Comparison of ENCODE assay signal across 8 cellular contexts in the genomic region with DNA sequence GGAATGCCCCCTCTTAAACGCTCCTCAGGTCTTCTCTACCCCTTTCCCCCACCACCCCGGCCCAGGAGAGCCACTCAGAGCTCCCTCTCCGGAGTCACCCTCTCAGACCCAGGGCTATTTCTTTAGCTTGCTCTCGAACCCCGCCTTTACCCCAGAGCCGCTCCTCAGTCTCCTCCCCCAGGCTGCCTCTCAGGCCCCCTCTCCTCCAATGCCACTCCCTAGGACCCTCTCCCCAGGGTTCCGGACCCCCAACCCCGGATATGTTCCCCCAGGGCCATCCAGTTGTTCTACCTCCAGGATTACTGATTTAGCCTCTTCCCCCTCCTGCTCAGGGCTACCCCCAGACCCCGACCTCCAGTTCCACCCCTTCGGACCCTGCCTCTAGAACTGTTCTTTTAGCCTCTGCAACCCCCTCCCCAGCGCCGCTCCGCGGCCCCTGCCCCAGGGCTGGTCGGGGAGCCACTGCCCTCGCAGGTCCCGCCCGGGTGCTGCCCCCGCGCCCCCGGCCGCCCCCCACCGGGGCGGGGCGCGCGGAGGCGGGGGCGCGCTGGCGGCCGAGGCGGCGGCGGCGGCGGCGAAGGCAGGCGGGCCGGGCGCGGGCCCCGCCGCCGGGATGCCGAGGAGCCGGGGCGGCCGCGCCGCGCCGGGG. TPM values are rescaled to one million over a fixed set of nuclear protein-coding genes. Genes with fewer than 3 reads are reported as not detected.
DNase-seq lines count a peak whose midpoint lies in the region; ATAC-seq and TF ChIP-seq lines count a peak whose summit lies in the region.

A gene (plus strand): TSS at position 565 of the 649 bp plus-strand sequence. CDS start 49 bp downstream, at position 614.

- no peaks in the 10 kb centered on the region for H3K9me3 ChIP-seq in iPS-18a (ENCODE audit: control insufficient read depth, low read depth, low read length)

- ATAC-seq in WTC11 (peak; percentile 79), sciatic nerve (no peak)
- ATAC-seq in stimulated activated naive B cell treated with anti-CD40 and anti-IgM and Interleukin-4, amounts not matched to agents 10 μg/mL and 1 μg/mL and 100 μg/mL, for 72 hours (replicated peaks), result no peak

- H3K9me3 Mint-ChIP-seq in activated CD4-positive, alpha-beta T cell treated with anti-CD3 and anti-CD28 coated beads, Interleukin-2, amount 10 ng/mL, durations not matched to agents 24 days and 14 days, result no peaks in the 10 kb centered on the region
- peaks cover 5% of the 10 kb centered on the region for H3K9me3 Mint-ChIP-seq in WTC11
- peaks cover 0 to 1% of the 10 kb centered on the region in 2 donors for H3K9me3 Mint-ChIP-seq in stimulated activated naive B cell treated with anti-CD40 and anti-IgM and Interleukin-4, amounts not matched to agents 10 μg/mL and 1 μg/mL and 100 μg/mL, for 72 hours

- TF ChIP-seq CTCF in WTC11 (IDR thresholded peaks at IDR 0.05), result no peak
- no peak for TF ChIP-seq CTCF in lower leg skin (IDR thresholded peaks at IDR 0.05)

- no peaks in the 10 kb centered on the region for H3K36me3 ChIP-seq in iPS-18a (ENCODE audit: control insufficient read depth, low read depth, low read length)

- no peak within 1 kb of the TSS for H3K27ac Mint-ChIP-seq in activated CD4-positive, alpha-beta T cell treated with anti-CD3 and anti-CD28 coated beads, Interleukin-2, amount 10 ng/mL, durations not matched to agents 24 days and 14 days
- no peak within 1 kb of the TSS for H3K27ac Mint-ChIP-seq in WTC11
- no peak within 1 kb of the TSS for H3K27ac Mint-ChIP-seq in stimulated activated naive B cell treated with anti-CD40 and anti-IgM and Interleukin-4, amounts not matched to agents 10 μg/mL and 1 μg/mL and 100 μg/mL, for 72 hours

- intact Hi-C loops in activated CD4-positive, alpha-beta T cell treated with anti-CD3 and anti-CD28 coated beads, Interleukin-2, amount 10 ng/mL, durations not matched to agents 24 days and 14 days (cut with micrococcal nuclease), result no loop called here
- intact Hi-C loops in sciatic nerve (cut with DNase I) (no loop called here), lower leg skin (cut with DNase I; ENCODE audit: low total_unique reads) (no loop called here)

- H3K4me3 ChIP-seq in iPS-18a (ENCODE audit: low read length) (peak within 1 kb of the TSS; percentile 51), lower leg skin (ENCODE audit: low read depth, poor library complexity, severe bottlenecking) (no peak within 1 kb of the TSS)

- peaks cover 38% of the 10 kb centered on the region for H3K27me3 ChIP-seq in iPS-18a (ENCODE audit: control insufficient read depth, insufficient read depth, low read length)

- no peak within 1 kb of the TSS for H3K27ac ChIP-seq in iPS-18a (ENCODE audit: low read length)

- CTCF ChIA-PET in WTC11 (lab: Charles Lee), result interaction anchor here (0.6 to 2.2 kb wide), 16 partner anchors 17 to 270 kb away, joined by 3 to 12 read pairs (median 4); a partner anchor contains a TSS

- H3K4me1 ChIP-seq in iPS-18a (ENCODE audit: control insufficient read depth, low read depth, low read length), result peaks cover 15% of the 10 kb centered on the region

- peaks cover 11% of the 10 kb centered on the region for H3K36me3 Mint-ChIP-seq in activated CD4-positive, alpha-beta T cell treated with anti-CD3 and anti-CD28 coated beads, Interleukin-2, amount 10 ng/mL, durations not matched to agents 24 days and 14 days (ENCODE audit: low read depth)
- H3K36me3 Mint-ChIP-seq in WTC11, result no peaks in the 10 kb centered on the region
- H3K36me3 Mint-ChIP-seq in stimulated activated naive B cell treated with anti-CD40 and anti-IgM and Interleukin-4, amounts not matched to agents 10 μg/mL and 1 μg/mL and 100 μg/mL, for 72 hours, result peaks cover 17 to 19% of the 10 kb centered on the region in 2 donors

- POLR2A ChIA-PET in WTC11 (lab: Charles Lee), result interaction anchor here (0.7 to 3.0 kb wide), 7 partner anchors 34 to 401 kb away, joined by 3 to 15 read pairs (median 4); a partner anchor contains a TSS

- 11 to 16% methylated on average over 11 to 15 of the region's 53 CpGs for WGBS in lower leg skin, 2 donors

- no peak for TF ChIP-seq POLR2A in lower leg skin (IDR thresholded peaks at IDR 0.05)

- H3K4me3 Mint-ChIP-seq in activated CD4-positive, alpha-beta T cell treated with anti-CD3 and anti-CD28 coated beads, Interleukin-2, amount 10 ng/mL, durations not matched to agents 24 days and 14 days, result peak within 1 kb of the TSS; percentile 69
- peak within 1 kb of the TSS; percentile 72 for H3K4me3 Mint-ChIP-seq in WTC11
- peak within 1 kb of the TSS; percentile 62 to 74 for H3K4me3 Mint-ChIP-seq in stimulated activated naive B cell treated with anti-CD40 and anti-IgM and Interleukin-4, amounts not matched to agents 10 μg/mL and 1 μg/mL and 100 μg/mL, for 72 hours

- H3K9ac ChIP-seq in iPS-18a (ENCODE audit: low read length), result no peak within 1 kb of the TSS

- peaks cover 47% of the 10 kb centered on the region for H3K27me3 Mint-ChIP-seq in activated CD4-positive, alpha-beta T cell treated with anti-CD3 and anti-CD28 coated beads, Interleukin-2, amount 10 ng/mL, durations not matched to agents 24 days and 14 days
- peaks cover 28% of the 10 kb centered on the region for H3K27me3 Mint-ChIP-seq in WTC11 (ENCODE audit: low read depth)
- H3K27me3 Mint-ChIP-seq in stimulated activated naive B cell treated with anti-CD40 and anti-IgM and Interleukin-4, amounts not matched to agents 10 μg/mL and 1 μg/mL and 100 μg/mL, for 72 hours, result peaks cover 28 to 54% of the 10 kb centered on the region in 2 donors

- peaks cover 11% of the 10 kb centered on the region for H3K4me1 Mint-ChIP-seq in activated CD4-positive, alpha-beta T cell treated with anti-CD3 and anti-CD28 coated beads, Interleukin-2, amount 10 ng/mL, durations not matched to agents 24 days and 14 days
- H3K4me1 Mint-ChIP-seq in WTC11, result peaks cover 15% of the 10 kb centered on the region
- H3K4me1 Mint-ChIP-seq in stimulated activated naive B cell treated with anti-CD40 and anti-IgM and Interleukin-4, amounts not matched to agents 10 μg/mL and 1 μg/mL and 100 μg/mL, for 72 hours, result peaks cover 10 to 15% of the 10 kb centered on the region in 2 donors

- DNase-seq in activated CD4-positive, alpha-beta T cell treated with anti-CD3 and anti-CD28 coated beads, Interleukin-2, amount 10 ng/mL, durations not matched to agents 24 days and 14 days, result no peak
- no peak for DNase-seq in activated CD4-positive, alpha-beta T cell treated with anti-CD3 and anti-CD28 coated beads, Interleukin-2, amount 50 U/mL, for 4 hours
- DNase-seq in WTC11 (ENCODE audit: low spot score) (peak; percentile 34), sciatic nerve (ENCODE audit: low spot score) (no peak), lower leg skin (ENCODE audit: low spot score in 2 of 2) (no peak), OCI-M1 (lab: John Stamatoyannopoulos, UW) (no peak)
- DNase-seq in stimulated activated naive B cell treated with anti-CD40 and anti-IgM and Interleukin-4, amounts not matched to agents 10 μg/mL and 1 μg/mL and 100 μg/mL, for 72 hours, result no peak

TF ChIP-seq in WTC11, 78 proteins besides CTCF, POLR2A, EP300 and RAD21:
- TF ChIP-seq ZNF423 (CRISPR knock-in tag; IDR thresholded peaks at IDR 0.05), result 0 out of 2 replicates have a peak, but pooled peaks have one; percentile 11
- no peak for TF ChIP-seq ZNF671 (CRISPR knock-in tag; IDR thresholded peaks at IDR 0.05)
TF ChIP-seq in WTC11: peak in this region for 1.

RNA-seq across cellular contexts. Expression of the gene that starts here (rescaled TPM):
- total RNA-seq in activated CD4-positive, alpha-beta T cell treated with anti-CD3 and anti-CD28 coated beads, Interleukin-2, amount 10 ng/mL, durations not matched to agents 24 days and 14 days, result 0.05 TPM in 1 of 2 replicates, not detected in the other
- total RNA-seq in WTC11 (2021) (6.6 to 16.8 TPM (median 7.2 TPM) in 3 replicates), sciatic nerve (0.49 TPM), lower leg skin (under 1 TPM in 3 of 4 donors, not detected in 1; 0.11 to 0.71 (median 0.27) TPM)
